9 cellular contexts compared by ENCODE assay signal in the genomic region with DNA sequence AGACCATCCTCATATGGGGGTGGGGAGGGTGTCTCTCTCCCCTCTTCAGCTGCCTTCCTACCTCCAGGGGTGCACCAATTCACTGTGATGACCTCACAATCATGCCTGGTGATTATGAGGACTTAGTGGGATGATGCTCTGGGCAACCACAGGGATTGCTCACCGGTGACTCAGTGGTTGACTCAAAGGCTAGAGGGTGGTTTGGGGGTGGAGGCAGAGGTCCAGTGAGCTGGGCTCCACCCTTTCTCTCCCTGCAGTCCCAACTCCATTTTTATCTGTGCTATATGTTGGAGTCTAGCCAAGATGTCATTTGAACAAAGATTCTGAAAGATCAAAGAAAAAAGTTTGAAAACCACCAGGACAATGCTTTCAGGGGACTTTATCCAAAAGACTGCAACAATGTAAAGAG.
DNase-seq lines count a peak whose midpoint lies in the region; ATAC-seq and TF ChIP-seq lines count a peak whose summit lies in the region.
"Had no signal": no experiment of that assay in that cellular context is flagged by ENCODE, and none has a peak within 500 bp of the region (broad histone marks: within the 10 kb centered on the region; RNA-seq: fewer than 3 reads in every experiment).

No MANE protein-coding gene starts in this region.

- no peaks in the 10 kb centered on the region for H3K36me3 ChIP-seq in SJCRH30

- H3K27me3 ChIP-seq in SJCRH30: no peaks in the 10 kb centered on the region

- H3K27ac Mint-ChIP-seq in activated CD8-positive, alpha-beta memory T cell treated with anti-CD3 and anti-CD28 coated beads, Interleukin-2, amount 10 ng/mL, durations not matched to agents 7 days and 5 days: no peak overlapping the region

- no peak overlapping the region for H3K4me3 Mint-ChIP-seq in activated CD8-positive, alpha-beta memory T cell treated with anti-CD3 and anti-CD28 coated beads, Interleukin-2, amount 10 ng/mL, durations not matched to agents 7 days and 5 days

- no peaks in the 10 kb centered on the region for H3K36me3 Mint-ChIP-seq in activated CD8-positive, alpha-beta memory T cell treated with anti-CD3 and anti-CD28 coated beads, Interleukin-2, amount 10 ng/mL, durations not matched to agents 7 days and 5 days

- no peaks in the 10 kb centered on the region for H3K9me3 Mint-ChIP-seq in activated CD8-positive, alpha-beta memory T cell treated with anti-CD3 and anti-CD28 coated beads, Interleukin-2, amount 10 ng/mL, durations not matched to agents 7 days and 5 days (ENCODE audit: low read depth)

- no peaks in the 10 kb centered on the region for H3K4me1 Mint-ChIP-seq in activated CD8-positive, alpha-beta memory T cell treated with anti-CD3 and anti-CD28 coated beads, Interleukin-2, amount 10 ng/mL, durations not matched to agents 7 days and 5 days

- TF ChIP-seq CTCF in GM20000 (IDR thresholded peaks at IDR 0.05; ENCODE audit: extremely low read depth, missing control alignments): no peak

- no peak overlapping the region for H3K4me3 ChIP-seq in SJCRH30

- ATAC-seq in activated CD8-positive, alpha-beta memory T cell treated with anti-CD3 and anti-CD28 coated beads, Interleukin-2, amount 10 ng/mL, durations not matched to agents 7 days and 5 days: no peak
- peak; percentile 90 for ATAC-seq in stimulated activated naive CD8-positive, alpha-beta T cell treated with anti-CD3 and anti-CD28 coated beads, Interleukin-15, Interleukin-2, amounts not matched to agents 100 U/mL and 50 U/mL, for 24 hours

- H3K27me3 Mint-ChIP-seq in activated CD8-positive, alpha-beta memory T cell treated with anti-CD3 and anti-CD28 coated beads, Interleukin-2, amount 10 ng/mL, durations not matched to agents 7 days and 5 days: no peaks in the 10 kb centered on the region

- peak overlapping the region; percentile 52 for H3K27ac ChIP-seq in SJCRH30

- DNase-seq in activated CD8-positive, alpha-beta memory T cell treated with anti-CD3 and anti-CD28 coated beads, Interleukin-2, amount 50 U/mL, for 48 hours: peak; percentile 58
- no peak for DNase-seq in activated CD8-positive, alpha-beta memory T cell treated with anti-CD3 and anti-CD28 coated beads, Interleukin-2, amount 10 ng/mL, durations not matched to agents 7 days and 5 days
- peak; percentile 94 to 97 for DNase-seq in SJCRH30
- DNase-seq in foreskin melanocyte: peak; percentile 86
- DNase-seq in stimulated activated naive CD8-positive, alpha-beta T cell treated with anti-CD3 and anti-CD28 coated beads, Interleukin-15, Interleukin-2, amounts not matched to agents 100 U/mL and 50 U/mL, for 24 hours: peak; percentile 61
- no peak for DNase-seq in DMS 273 (lab: John Stamatoyannopoulos, UW; ENCODE audit: unreplicated experiment)
- no peak for DNase-seq in GM20000 (ENCODE audit: low spot score)
- DNase-seq in activated effector memory CD4-positive, alpha-beta T cell treated with anti-CD3 and anti-CD28 coated beads, Interleukin-2, amount 50 U/mL, for 16 hours: no peak
- DNase-seq: COR-L47 had no signal

- H3K4me1 ChIP-seq in SJCRH30: peaks cover 36% of the 10 kb centered on the region

- CTCF ChIA-PET in activated CD8-positive, alpha-beta memory T cell treated with anti-CD3 and anti-CD28 coated beads, Interleukin-2, amount 10 ng/mL, durations not matched to agents 7 days and 5 days (lab: Charles Lee): no interaction called here

- peaks cover 7% of the 10 kb centered on the region; the same call in 1 of the 2 replicates for H3K9me3 ChIP-seq in SJCRH30 (replicated peaks)

Comparison
In these comparisons a context has a peak if more than half of its experiments do, and no peak if none do; other contexts are left out.
1. DNase-seq: peak in activated CD8-positive, alpha-beta memory T cell treated with anti-CD3 and anti-CD28 coated beads, Interleukin-2, amount 50 U/mL, for 48 hours (single experiment), SJCRH30 (2 of 2), foreskin melanocyte (single experiment) and stimulated activated naive CD8-positive, alpha-beta T cell treated with anti-CD3 and anti-CD28 coated beads, Interleukin-15, Interleukin-2, amounts not matched to agents 100 U/mL and 50 U/mL, for 24 hours (single experiment); none in activated CD8-positive, alpha-beta memory T cell treated with anti-CD3 and anti-CD28 coated beads, Interleukin-2, amount 10 ng/mL, durations not matched to agents 7 days and 5 days (single experiment), DMS 273 (single experiment), GM20000 (single experiment) and activated effector memory CD4-positive, alpha-beta T cell treated with anti-CD3 and anti-CD28 coated beads, Interleukin-2, amount 50 U/mL, for 16 hours (single experiment).